ENCODE assay signal across 2 cellular contexts in the genomic region with DNA sequence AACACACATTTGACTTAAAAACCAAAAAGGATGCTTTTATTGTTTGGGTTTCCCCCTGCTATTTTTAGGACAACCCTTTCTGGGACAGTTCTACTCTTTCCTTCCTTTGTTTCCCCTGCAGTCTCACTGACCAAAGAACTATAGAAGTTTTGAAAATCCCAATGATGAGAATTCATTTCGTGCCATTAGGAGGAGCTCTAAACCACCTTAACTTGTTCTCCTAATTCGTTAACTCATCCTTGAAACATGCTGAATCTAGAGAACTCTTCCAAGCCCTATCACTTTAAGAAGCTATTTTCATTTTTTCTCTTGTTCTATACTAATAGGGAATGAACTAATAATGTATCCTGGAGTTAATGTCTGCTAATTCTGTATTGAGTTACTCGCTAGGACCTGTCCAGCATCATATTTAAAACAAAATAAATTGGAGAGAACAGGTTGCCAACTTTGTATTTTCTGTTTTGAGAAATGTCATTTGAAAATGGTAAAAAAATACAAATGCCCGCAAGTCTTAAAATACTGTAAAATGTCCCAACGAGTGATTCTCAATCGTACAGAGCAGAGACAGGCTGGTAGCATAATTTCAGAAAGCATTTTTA.
A peak's percentile ranks its signal among the peaks of the same experiment; 100 is the strongest.
TF ChIP-seq lines count a peak whose summit lies in the region.

No MANE protein-coding gene starts in this region.

TF ChIP-seq in HEK293, 187 proteins besides CTCF, POLR2A, EP300 and RAD21:
- TF ChIP-seq KLF1 (tag by site-specific recombination; IDR thresholded peaks at IDR 0.05) (no peak), ZNF654 (tag by site-specific recombination; IDR thresholded peaks at IDR 0.05; ENCODE audit: low read depth) (peak; percentile 73), ZNF530 (tag by site-specific recombination; IDR thresholded peaks at IDR 0.05; ENCODE audit: low read depth) (no peak)

TF ChIP-seq in H1, 55 proteins besides CTCF, POLR2A, EP300 and RAD21:
- TF ChIP-seq ATF3 (IDR thresholded peaks at IDR 0.05; ENCODE audit: insufficient read depth, low read depth, low read length) (no peak), TBP (IDR thresholded peaks at IDR 0.05; ENCODE audit: low read depth, low read length) (no peak), CBX5 (IDR thresholded peaks at IDR 0.05; ENCODE audit: low read depth, low read length) (no peak), EZH2 (IDR thresholded peaks at IDR 0.05; ENCODE audit: low read depth, low read length, severe bottlenecking) (no peak), HDAC6 (IDR thresholded peaks at IDR 0.05; ENCODE audit: low read depth, low read length) (no peak), KDM1A (IDR thresholded peaks at IDR 0.05; ENCODE audit: borderline replicate concordance, low read length) (no peak), ASH2L (IDR thresholded peaks at IDR 0.05; ENCODE audit: low read length) (no peak), SP2 (IDR thresholded peaks at IDR 0.05; ENCODE audit: low read length) (no peak), NRF1 (IDR thresholded peaks at IDR 0.05; ENCODE audit: low read depth, low read length) (no peak), SAP30 (IDR thresholded peaks at IDR 0.05; ENCODE audit: insufficient read depth, insufficient replicate concordance, low read length) (no peak), RNF2 (IDR thresholded peaks at IDR 0.05; ENCODE audit: borderline replicate concordance, low read depth, low read length, missing control alignments, poor library complexity, severe bottlenecking) (no peak), GTF2F1 (IDR thresholded peaks at IDR 0.05; ENCODE audit: borderline replicate concordance, low read depth, low read length) (no peak), SRF (IDR thresholded peaks at IDR 0.05; ENCODE audit: low read depth, low read length) (no peak)
- TF ChIP-seq, protein P1, sequence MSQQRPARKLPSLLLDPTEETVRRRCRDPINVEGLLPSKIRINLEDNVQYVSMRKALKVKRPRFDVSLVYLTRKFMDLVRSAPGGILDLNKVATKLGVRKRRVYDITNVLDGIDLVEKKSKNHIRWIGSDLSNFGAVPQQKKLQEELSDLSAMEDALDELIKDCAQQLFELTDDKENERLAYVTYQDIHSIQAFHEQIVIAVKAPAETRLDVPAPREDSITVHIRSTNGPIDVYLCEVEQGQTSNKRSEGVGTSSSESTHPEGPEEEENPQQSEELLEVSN (IDR thresholded peaks at IDR 0.05), result no peak
